19 cellular contexts compared by ENCODE assay signal in the genomic region with DNA sequence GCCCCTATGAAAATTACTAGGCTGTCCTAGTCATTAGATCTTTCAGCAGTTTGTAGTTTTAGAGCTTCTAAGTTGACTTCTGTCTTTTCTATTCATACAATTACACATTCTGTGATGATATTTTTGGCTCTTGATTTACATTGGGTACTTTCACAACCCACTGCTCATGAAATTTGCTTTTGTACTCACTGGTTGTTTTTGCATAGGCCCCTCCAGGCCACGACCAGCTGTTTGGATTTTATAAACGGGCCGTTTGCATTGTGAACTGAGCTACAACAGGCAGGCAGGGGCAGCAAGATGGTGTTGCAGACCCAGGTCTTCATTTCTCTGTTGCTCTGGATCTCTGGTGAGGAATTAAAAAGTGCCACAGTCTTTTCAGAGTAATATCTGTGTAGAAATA.
DNase-seq lines count a peak whose midpoint lies in the region; ATAC-seq, FAIRE-seq and TF ChIP-seq lines count a peak whose summit lies in the region.
"Had no signal": no experiment of that assay in that cellular context is flagged by ENCODE, and none has a peak within 500 bp of the region (broad histone marks: within the 10 kb centered on the region; RNA-seq: fewer than 3 reads in every experiment).

No MANE protein-coding gene starts in this region.

- CTCF ChIA-PET in CD4-positive, alpha-beta T cell (lab: Charles Lee): no interaction called here
- CTCF ChIA-PET in T-cell (lab: Charles Lee): interaction anchor here (0.7 to 1.3 kb wide), 2 partner anchors 12 kb away, joined by 3 to 4 read pairs; no protein-coding TSS in a partner anchor
- CTCF ChIA-PET in WTC11 (lab: Charles Lee): interaction anchor here (0.6 to 1.0 kb wide), 4 partner anchors 19 to 72 kb away, joined by 3 read pairs; no protein-coding TSS in a partner anchor

- no peaks in the 10 kb centered on the region for H3K9me3 ChIP-seq in CD4-positive, alpha-beta T cell (ENCODE audit: control insufficient read depth, low read length)
- H3K9me3 ChIP-seq: heart left ventricle, SJCRH30, upper lobe of right lung had no signal

- H3K27me3 Mint-ChIP-seq in IgD-negative memory B cell (no peaks in the 10 kb centered on the region), T-cell (peaks cover 5 to 9% of the 10 kb centered on the region in 2 donors), WTC11 (ENCODE audit: low read depth) (peaks cover 4% of the 10 kb centered on the region)
- H3K27me3 Mint-ChIP-seq in CD4-positive, alpha-beta T cell: peaks cover 12% of the 10 kb centered on the region

- DNase-seq in GM12891 (ENCODE audit: insufficient read length, low spot score) (peak; percentile 15), T-cell (no peak), SK-N-DZ (ENCODE audit: low spot score) (no peak), WTC11 (ENCODE audit: low spot score) (no peak)
- DNase-seq in CD4-positive, alpha-beta T cell: no peak
- DNase-seq: activated naive CD8-positive, alpha-beta T cell treated with anti-CD3 and anti-CD28 coated beads, Interleukin-2, amount 10 ng/mL, durations not matched to agents 7 days and 5 days; GOT3; left cardiac atrium; NCI-H2107; SJCRH30; stimulated activated CD4-positive, alpha-beta T cell treated with anti-CD3 and anti-CD28 coated beads, Interleukin-2, amount 100 ng/mL, for 24 hours; upper lobe of right lung had no signal

- H3K27ac ChIP-seq in CD4-positive, alpha-beta T cell (ENCODE audit: low read depth, low read length): no peak overlapping the region
- H3K27ac ChIP-seq: epithelial cell of prostate, heart left ventricle, SJCRH30, upper lobe of right lung had no signal

- H3K4me1 Mint-ChIP-seq in IgD-negative memory B cell (peaks cover 11 to 33% (median 26%) of the 10 kb centered on the region in 3 donors), T-cell (no peaks in the 10 kb centered on the region), WTC11 (peaks cover 4% of the 10 kb centered on the region; the same call in 1 of the 2 replicates)
- H3K4me1 Mint-ChIP-seq in CD4-positive, alpha-beta T cell (ENCODE audit: low read depth): no peaks in the 10 kb centered on the region
- H3K4me1 Mint-ChIP-seq: activated naive CD8-positive, alpha-beta T cell treated with anti-CD3 and anti-CD28 coated beads, Interleukin-2, amount 10 ng/mL, durations not matched to agents 7 days and 5 days had no signal

- POLR2A ChIA-PET in CD4-positive, alpha-beta T cell (lab: Charles Lee): no interaction called here
- POLR2A ChIA-PET in T-cell (lab: Charles Lee) (no interaction called here), WTC11 (lab: Charles Lee) (no interaction called here)

- TF ChIP-seq CTCF in CD4-positive, alpha-beta T cell (IDR thresholded peaks at IDR 0.05): no peak
- no peak for TF ChIP-seq CTCF in WTC11 (IDR thresholded peaks at IDR 0.05)

- H3K4me3 Mint-ChIP-seq in IgD-negative memory B cell (peak overlapping the region; percentile 66 to 79 (median 76)), T-cell (no peak overlapping the region), WTC11 (no peak overlapping the region)
- no peak overlapping the region for H3K4me3 Mint-ChIP-seq in CD4-positive, alpha-beta T cell
- H3K4me3 Mint-ChIP-seq: activated naive CD8-positive, alpha-beta T cell treated with anti-CD3 and anti-CD28 coated beads, Interleukin-2, amount 10 ng/mL, durations not matched to agents 7 days and 5 days had no signal

- peak; percentile 97 for TF ChIP-seq POLR2A in GM12891 (IDR thresholded peaks at IDR 0.05; ENCODE audit: low read depth, low read length)

- H3K9me3 Mint-ChIP-seq in IgD-negative memory B cell (no peaks in the 10 kb centered on the region), T-cell (no peaks in the 10 kb centered on the region), WTC11 (peaks cover 11% of the 10 kb centered on the region)
- H3K9me3 Mint-ChIP-seq in CD4-positive, alpha-beta T cell: no peaks in the 10 kb centered on the region
- H3K9me3 Mint-ChIP-seq: activated naive CD8-positive, alpha-beta T cell treated with anti-CD3 and anti-CD28 coated beads, Interleukin-2, amount 10 ng/mL, durations not matched to agents 7 days and 5 days had no signal

- peak overlapping the region; percentile 20 to 86 (median 35) for H3K27ac Mint-ChIP-seq in IgD-negative memory B cell
- H3K27ac Mint-ChIP-seq in CD4-positive, alpha-beta T cell: no peak overlapping the region
- no peak overlapping the region for H3K27ac Mint-ChIP-seq in T-cell
- H3K27ac Mint-ChIP-seq in WTC11: no peak overlapping the region
- H3K27ac Mint-ChIP-seq: activated naive CD8-positive, alpha-beta T cell treated with anti-CD3 and anti-CD28 coated beads, Interleukin-2, amount 10 ng/mL, durations not matched to agents 7 days and 5 days had no signal

- peak; percentile 92 for FAIRE-seq in GM12891 (lab: Jason Lieb, UNC)
- FAIRE-seq: D721Med, TTC549 had no signal

- H3K36me3 Mint-ChIP-seq in IgD-negative memory B cell: no peaks in the 10 kb centered on the region
- H3K36me3 Mint-ChIP-seq in CD4-positive, alpha-beta T cell (ENCODE audit: low read depth): no peaks in the 10 kb centered on the region
- H3K36me3 Mint-ChIP-seq in T-cell: no peaks in the 10 kb centered on the region
- H3K36me3 Mint-ChIP-seq in WTC11: no peaks in the 10 kb centered on the region
- H3K36me3 Mint-ChIP-seq: activated naive CD8-positive, alpha-beta T cell treated with anti-CD3 and anti-CD28 coated beads, Interleukin-2, amount 10 ng/mL, durations not matched to agents 7 days and 5 days had no signal

- ATAC-seq in GM19455 (IDR thresholded peaks at IDR 0.05; ENCODE audit: unreplicated experiment): peak; percentile 75
- ATAC-seq in HG02840 (IDR thresholded peaks at IDR 0.05; ENCODE audit: low FRiP score, unreplicated experiment): peak; percentile 71
- no peak for ATAC-seq in CD4-positive, alpha-beta T cell (ENCODE audit: poor library complexity)
- no peak for ATAC-seq in T-cell (replicated peaks in 1 of 4)
- no peak for ATAC-seq in WTC11
- ATAC-seq: heart left ventricle, left cardiac atrium, upper lobe of right lung had no signal

- intact Hi-C loops in CD4-positive, alpha-beta T cell (cut with DNase I, micrococcal nuclease): no loop called here

- H3K27me3 ChIP-seq in CD4-positive, alpha-beta T cell (ENCODE audit: control insufficient read depth, insufficient read depth, low read length): peaks cover 3% of the 10 kb centered on the region
- H3K27me3 ChIP-seq: SJCRH30, upper lobe of right lung had no signal

TF ChIP-seq in GM12891, 5 proteins besides CTCF, POLR2A, EP300 and RAD21:
- TF ChIP-seq POLR2AphosphoS5 (IDR thresholded peaks at IDR 0.05; ENCODE audit: low read depth, low read length) (peak; percentile 97), PAX5 (IDR thresholded peaks at IDR 0.05; ENCODE audit: insufficient read depth, low read length, severe bottlenecking) (no peak), TAF1 (IDR thresholded peaks at IDR 0.05; ENCODE audit: low read depth, low read length) (peak; percentile 95), SPI1 (IDR thresholded peaks at IDR 0.05; ENCODE audit: low read depth, low read length) (no peak; the same call in 1 of the 2 replicates), POU2F2 (IDR thresholded peaks at IDR 0.05; ENCODE audit: low read depth, low read length) (peak; percentile 97)

TF ChIP-seq in WTC11, 78 proteins besides CTCF, POLR2A, EP300 and RAD21:
- no peak for TF ChIP-seq TCF7 (CRISPR knock-in tag; IDR thresholded peaks at IDR 0.05; ENCODE audit: low read depth)
TF ChIP-seq in WTC11: peak in this region for 0.

Comparison
In these comparisons a context has a peak if more than half of its experiments do, and no peak if none do; other contexts are left out.
1. ATAC-seq: peak in GM19455 (single experiment) and HG02840 (single experiment); none in CD4-positive, alpha-beta T cell (single experiment), T-cell (0 of 4) and WTC11 (single experiment).
2. H3K27ac Mint-ChIP-seq: peak in IgD-negative memory B cell (3 of 3); none in CD4-positive, alpha-beta T cell (single experiment), T-cell (0 of 2) and WTC11 (single experiment).
3. H3K4me3 Mint-ChIP-seq: peak in IgD-negative memory B cell (4 of 4); none in CD4-positive, alpha-beta T cell (single experiment), T-cell (0 of 3) and WTC11 (single experiment).